Comparison of ENCODE assay signal across 31 cellular contexts in genomic region chr2:15616429-15616828, GRCh38.
"Had no signal": no experiment of that assay in that cellular context is flagged by ENCODE, and none has a peak within 500 bp of the region (broad histone marks: within the 10 kb centered on the region; RNA-seq: fewer than 3 reads in every experiment).

No MANE protein-coding gene starts in this region.

- FAIRE-seq: astrocyte, bronchial epithelial cell had no signal

- H3K9me3 ChIP-seq: adrenal gland, ascending aorta, body of pancreas, breast epithelium had no signal

- H3K27me3 ChIP-seq: adrenal gland, ascending aorta, body of pancreas, brain microvascular endothelial cell, breast epithelium, cardiac muscle cell had no signal

- H3K4me3 ChIP-seq: adrenal gland, ascending aorta, body of pancreas, breast epithelium, cardiac muscle cell had no signal

- H3K4me1 ChIP-seq: ascending aorta, breast epithelium had no signal

- DNase-seq: activated effector memory CD4-positive, alpha-beta T cell treated with anti-CD3 and anti-CD28 coated beads, Interleukin-2, amount 50 U/mL, for 16 hours; activated effector memory CD4-positive, alpha-beta T cell treated with Interleukin-2 at 50 U/mL for 16 hours; activated gamma-delta T cell; activated gamma-delta T cell treated with Interleukin-2 at 50 U/mL for 16 hours; activated naive CD4-positive, alpha-beta T cell; activated naive CD4-positive, alpha-beta T cell treated with anti-CD3 and anti-CD28 coated beads for 36 hours; activated naive CD4-positive, alpha-beta T cell treated with anti-CD3 and anti-CD28 coated beads, Interleukin-2, amount 10 ng/mL, durations not matched to agents 7 days and 5 days; activated naive CD4-positive, alpha-beta T cell treated with anti-CD3 and anti-CD28 coated beads, Interleukin-2, amount 50 U/mL, for 16 hours; activated naive CD4-positive, alpha-beta T cell treated with Interleukin-2 at 50 U/mL for 16 hours; activated naive CD8-positive, alpha-beta T cell treated with anti-CD3 and anti-CD28 coated beads for 36 hours; activated naive CD8-positive, alpha-beta T cell treated with anti-CD3 and anti-CD28 coated beads, Interleukin-2, amount 10 ng/mL, durations not matched to agents 7 days and 5 days; activated naive CD8-positive, alpha-beta T cell treated with anti-CD3 and anti-CD28 coated beads, Interleukin-2, amount 50 U/mL, for 24 hours; activated T-cell treated with anti-CD3 and anti-CD28 coated beads, Interleukin-2, amount 50 U/mL, for 24 hours; activated T-cell treated with anti-CD3 and anti-CD28 coated beads, Interleukin-2, amount 50 U/mL, for 4 hours; activated T-cell treated with anti-CD3 and anti-CD28 coated beads, Interleukin-2, amount 50 U/mL, for 48 hours; activated T-cell treated with anti-CD3 and anti-CD28 coated beads, Interleukin-2, amount 50 U/mL, for 72 hours; adrenal gland; amniotic stem cell; amygdala; anterior cingulate cortex; aorta; body of pancreas; brain microvascular endothelial cell; caudate nucleus; central memory CD4-positive, alpha-beta T cell; cerebellar nuclear complex had no signal

- H3K27ac ChIP-seq: ascending aorta, body of pancreas, brain microvascular endothelial cell, breast epithelium, cardiac muscle cell had no signal
